Comparison of ENCODE assay signal across 1 cellular context in genomic region chr21:39363607-39364555, GRCh38.
TF ChIP-seq lines count a peak whose summit lies in the region.

No MANE protein-coding gene starts in this region.

TF ChIP-seq in K562, 482 proteins besides CTCF, POLR2A, EP300 and RAD21 (continued from another document and continues in another):
- TF ChIP-seq ZBTB12 (CRISPR knock-in tag; IDR thresholded peaks at IDR 0.05) (no peak), CCNT2 (IDR thresholded peaks at IDR 0.05; ENCODE audit: borderline replicate concordance, extremely low read depth, insufficient read length, low read depth, low read length) (no peak), ZNF740 (CRISPR knock-in tag; IDR thresholded peaks at IDR 0.05) (no peak), ZNF740 (tag; IDR thresholded peaks at IDR 0.05) (no peak), DIDO1 (tag; IDR thresholded peaks at IDR 0.05; ENCODE audit: low read depth) (no peak), ZBTB9 (CRISPR knock-in tag; IDR thresholded peaks at IDR 0.05) (no peak), CUX1 (CRISPR knock-in tag; IDR thresholded peaks at IDR 0.05) (no peak), YBX1 (IDR thresholded peaks at IDR 0.05) (no peak), ETS1 (conservative IDR thresholded peaks at IDR 0.05; ENCODE audit: control insufficient read depth, low read depth, low read length) (no peak), RREB1 (CRISPR knock-in tag; IDR thresholded peaks at IDR 0.05) (no peak), ZBED1 (IDR thresholded peaks at IDR 0.05) (no peak), ZNF408 (CRISPR knock-in tag; IDR thresholded peaks at IDR 0.05; ENCODE audit: low read depth) (no peak), IRF1 (CRISPR knock-in tag; IDR thresholded peaks at IDR 0.05; ENCODE audit: borderline replicate concordance) (no peak), BRCA1 (IDR thresholded peaks at IDR 0.05) (no peak), BRCA1 (CRISPR knock-in tag; IDR thresholded peaks at IDR 0.05) (no peak), POU5F1 (IDR thresholded peaks at IDR 0.05; ENCODE audit: borderline replicate concordance, low read depth, low read length, partially characterized antibody) (no peak), ZNF589 (CRISPR knock-in tag; IDR thresholded peaks at IDR 0.05; ENCODE audit: low read depth) (peak; percentile 79), SFPQ (IDR thresholded peaks at IDR 0.05; ENCODE audit: low read depth, low read length) (no peak), AFF1 (IDR thresholded peaks at IDR 0.05; ENCODE audit: low read depth in 1 of 2, partially characterized antibody in 2 of 2) (no peak), KLF6 (CRISPR knock-in tag; IDR thresholded peaks at IDR 0.05; ENCODE audit: borderline replicate concordance) (no peak), BDP1 (IDR thresholded peaks at IDR 0.05; ENCODE audit: insufficient read depth, insufficient read length) (no peak), ZNF778 (CRISPR knock-in tag; IDR thresholded peaks at IDR 0.05) (no peak), MBD1 (CRISPR knock-in tag; IDR thresholded peaks at IDR 0.05) (no peak), NCOR1 (IDR thresholded peaks at IDR 0.05) (no peak; the same call in 1 of the 2 replicates), SMARCB1 (IDR thresholded peaks at IDR 0.05; ENCODE audit: insufficient read length, low read depth) (no peak), SMARCC2 (IDR thresholded peaks at IDR 0.05; ENCODE audit: low read depth) (no peak), ETS2 (tag; IDR thresholded peaks at IDR 0.05; ENCODE audit: borderline replicate concordance, poor library complexity, severe bottlenecking) (no peak), ZBTB17 (CRISPR knock-in tag; IDR thresholded peaks at IDR 0.05) (0 out of 2 replicates have a peak, but pooled peaks have one; percentile 30)
